Comparison of ENCODE assay signal across 19 cellular contexts in genomic region chr17:68307443-68307842, GRCh38. TPM values are rescaled to one million over a fixed set of nuclear protein-coding genes. Genes with fewer than 3 reads are reported as not detected.
DNase-seq lines count a peak whose midpoint lies in the region; ATAC-seq and TF ChIP-seq lines count a peak whose summit lies in the region.
"Had no signal": no experiment of that assay in that cellular context is flagged by ENCODE, and none has a peak within 500 bp of the region (broad histone marks: within the 10 kb centered on the region; RNA-seq: fewer than 3 reads in every experiment).

No MANE protein-coding gene starts in this region.

- DNase-seq in CD14-positive monocyte (ENCODE audit: low spot score), result no peak
- no peak for DNase-seq in progenitor cell of endocrine pancreas (ENCODE audit: low spot score, unreplicated experiment)
- DNase-seq: Calu3; CD8-positive, alpha-beta T cell; DMS79 treated with DMSO at 0.1 percent for 48 hours; EL; GOT3; H7; HFFc6 had no signal

- H3K27ac ChIP-seq in BLaER1, result no peak overlapping the region
- H3K27ac ChIP-seq: C4-2B, KMS-11 had no signal

- TF ChIP-seq CTCF in CD14-positive monocyte (IDR thresholded peaks at IDR 0.05) (no peak), progenitor cell of endocrine pancreas (IDR thresholded peaks at IDR 0.05; ENCODE audit: unreplicated experiment) (no peak)

- peaks cover 34% of the 10 kb centered on the region for H3K4me1 ChIP-seq in BLaER1

- H3K36me3 Mint-ChIP-seq in CD14-positive monocyte (peaks cover 25 to 29% of the 10 kb centered on the region in 2 donors), progenitor cell of endocrine pancreas (ENCODE audit: insufficient read depth) (peaks cover 2% of the 10 kb centered on the region)
- peaks cover 28% of the 10 kb centered on the region for H3K36me3 Mint-ChIP-seq in dendritic cell treated with granulocyte-macrophage colony-stimulating factor and Interleukin-4, amounts not matched to agents 40 ng/mL and 50 ng/mL, for 4 days (ENCODE audit: low read depth)

- H3K4me3 Mint-ChIP-seq in CD14-positive monocyte, result no peak overlapping the region
- no peak overlapping the region for H3K4me3 Mint-ChIP-seq in dendritic cell treated with granulocyte-macrophage colony-stimulating factor and Interleukin-4, amounts not matched to agents 40 ng/mL and 50 ng/mL, for 4 days
- no peak overlapping the region for H3K4me3 Mint-ChIP-seq in progenitor cell of endocrine pancreas (ENCODE audit: low read depth)
- H3K4me3 Mint-ChIP-seq: B cell; CD8-positive, alpha-beta T cell; HFFc6 had no signal

- H3K4me1 Mint-ChIP-seq in CD14-positive monocyte (peaks cover 50% of the 10 kb centered on the region), progenitor cell of endocrine pancreas (ENCODE audit: low read depth) (no peaks in the 10 kb centered on the region)
- H3K4me1 Mint-ChIP-seq in dendritic cell treated with granulocyte-macrophage colony-stimulating factor and Interleukin-4, amounts not matched to agents 40 ng/mL and 50 ng/mL, for 4 days (ENCODE audit: low read depth), result peaks cover 64% of the 10 kb centered on the region
- H3K4me1 Mint-ChIP-seq: B cell had no signal

- H3K4me2 ChIP-seq in BLaER1, result peak overlapping the region; percentile 46
- H3K4me2 ChIP-seq: KMS-11 had no signal

- peaks cover 0 to 2% (median 0%) of the 10 kb centered on the region in 7 donors for H3K9me3 Mint-ChIP-seq in CD14-positive monocyte
- H3K9me3 Mint-ChIP-seq in dendritic cell treated with granulocyte-macrophage colony-stimulating factor and Interleukin-4, amounts not matched to agents 40 ng/mL and 50 ng/mL, for 4 days, result no peaks in the 10 kb centered on the region
- H3K9me3 Mint-ChIP-seq in progenitor cell of endocrine pancreas (ENCODE audit: low read depth), result peaks cover 3% of the 10 kb centered on the region
- H3K9me3 Mint-ChIP-seq: CD8-positive, alpha-beta T cell; HFFc6 had no signal

- ATAC-seq in HG02623 (IDR thresholded peaks at IDR 0.05; ENCODE audit: unreplicated experiment) (no peak), HG02981 (IDR thresholded peaks at IDR 0.05; ENCODE audit: unreplicated experiment) (no peak)
- ATAC-seq: CD8-positive, alpha-beta T cell; GM12878; HCT116 had no signal

- intact Hi-C loops in CD14-positive monocyte (cut with micrococcal nuclease), result no loop called here
- intact Hi-C loops in dendritic cell treated with granulocyte-macrophage colony-stimulating factor and Interleukin-4, amounts not matched to agents 40 ng/mL and 50 ng/mL, for 4 days (cut with micrococcal nuclease), result no loop called here

- H3K36me3 ChIP-seq in BLaER1, result no peaks in the 10 kb centered on the region

- H3K4me3 ChIP-seq in BLaER1, result no peak overlapping the region
- H3K4me3 ChIP-seq: GM12878 had no signal

- H3K27ac Mint-ChIP-seq in CD14-positive monocyte (peak overlapping the region in 4 of 7 donors; percentile 3 to 55 (median 40)), progenitor cell of endocrine pancreas (peak overlapping the region; percentile 31)
- peak overlapping the region; percentile 19 for H3K27ac Mint-ChIP-seq in dendritic cell treated with granulocyte-macrophage colony-stimulating factor and Interleukin-4, amounts not matched to agents 40 ng/mL and 50 ng/mL, for 4 days
- H3K27ac Mint-ChIP-seq: B cell; CD8-positive, alpha-beta T cell; HFFc6 had no signal

- peaks cover 6% of the 10 kb centered on the region; the same call in 1 of the 2 replicates for H3K9me3 ChIP-seq in BLaER1

- no peaks in the 10 kb centered on the region for H4K20me1 ChIP-seq in BLaER1

- H3K9ac ChIP-seq in BLaER1, result no peak overlapping the region
- H3K9ac ChIP-seq: KMS-11 had no signal

- H3K27me3 ChIP-seq in BLaER1, result no peaks in the 10 kb centered on the region

- peaks cover 0 to 5% (median 2%) of the 10 kb centered on the region in 3 donors for H3K27me3 Mint-ChIP-seq in CD14-positive monocyte (ENCODE audit: low read depth in 3 of 3)
- H3K27me3 Mint-ChIP-seq in dendritic cell treated with granulocyte-macrophage colony-stimulating factor and Interleukin-4, amounts not matched to agents 40 ng/mL and 50 ng/mL, for 4 days, result no peaks in the 10 kb centered on the region
- no peaks in the 10 kb centered on the region for H3K27me3 Mint-ChIP-seq in progenitor cell of endocrine pancreas
- H3K27me3 Mint-ChIP-seq: B cell had no signal

RNA-seq across cellular contexts. Expression of gene ARSG, which starts 16.1 kb away (rescaled TPM):
- 10 to 100 TPM; 15.5 to 19.2 TPM for polyA plus RNA-seq in CD14-positive monocyte
- total RNA-seq in progenitor cell of endocrine pancreas, result 2.6 and 4.9 TPM in 2 replicates

RNA-seq across cellular contexts. Expression of gene SLC16A6, which starts 16.5 kb away (rescaled TPM):
- 10 to 100 TPM; 12.3 to 14.0 TPM for polyA plus RNA-seq in CD14-positive monocyte
- 0.12 and 0.24 TPM in 2 replicates for total RNA-seq in progenitor cell of endocrine pancreas
- total RNA-seq: HT-29 had no signal

RNA-seq across cellular contexts. Expression of gene AMZ2, which starts 59.6 kb away (rescaled TPM):
- polyA plus RNA-seq in CD14-positive monocyte, result 10 to 100 TPM; 67.2 to 67.6 TPM
- 58.3 and 61.4 TPM in 2 replicates for total RNA-seq in progenitor cell of endocrine pancreas
